In genomic region chr13:50636007-50636704, GRCh38 we compare ENCODE assay signal across 11 cellular contexts.
A peak's percentile ranks its signal among the peaks of the same experiment; 100 is the strongest.
DNase-seq lines count a peak whose midpoint lies in the region; ATAC-seq and TF ChIP-seq lines count a peak whose summit lies in the region.
"Had no signal": no experiment of that assay in that cellular context is flagged by ENCODE, and none has a peak within 500 bp of the region (broad histone marks: within the 10 kb centered on the region; RNA-seq: fewer than 3 reads in every experiment).

No MANE protein-coding gene starts in this region.

- H3K9ac ChIP-seq in PC-3 (ENCODE audit: low read length) (no peak overlapping the region), colonic mucosa (ENCODE audit: low read depth in 2 of 2, low read length in 2 of 2) (no peak overlapping the region)

- no peak overlapping the region for H3K4me3 Mint-ChIP-seq in naive thymus-derived CD4-positive, alpha-beta T cell
- H3K4me3 Mint-ChIP-seq in CD8-positive, alpha-beta T cell = no peak overlapping the region

- H3K27ac Mint-ChIP-seq in naive thymus-derived CD4-positive, alpha-beta T cell = no peak overlapping the region
- no peak overlapping the region for H3K27ac Mint-ChIP-seq in CD8-positive, alpha-beta T cell

- no peaks in the 10 kb centered on the region for H3K36me3 ChIP-seq in Peyer's patch
- no peaks in the 10 kb centered on the region for H3K36me3 ChIP-seq in naive thymus-derived CD4-positive, alpha-beta T cell (ENCODE audit: control insufficient read depth in 2 of 3, insufficient read depth in 3 of 3, low read length in 3 of 3)
- H3K36me3 ChIP-seq in CD8-positive, alpha-beta T cell (ENCODE audit: insufficient read depth, low read length) = no peaks in the 10 kb centered on the region
- no peaks in the 10 kb centered on the region for H3K36me3 ChIP-seq in PC-3 (ENCODE audit: low read depth, low read length)
- H3K36me3 ChIP-seq in colonic mucosa = no peaks in the 10 kb centered on the region
- H3K36me3 ChIP-seq: uterus had no signal

- TF ChIP-seq POLR2A in Peyer's patch (IDR thresholded peaks at IDR 0.05) = no peak

- TF ChIP-seq CTCF in Peyer's patch (IDR thresholded peaks at IDR 0.05) (no peak), PC-3 (conservative IDR thresholded peaks at IDR 0.05; ENCODE audit: low read depth, low read length) (no peak), colonic mucosa (IDR thresholded peaks at IDR 0.05) (no peak)
- TF ChIP-seq CTCF in CD8-positive, alpha-beta T cell (IDR thresholded peaks at IDR 0.05) = no peak

- POLR2A ChIA-PET in naive thymus-derived CD4-positive, alpha-beta T cell (lab: Charles Lee) = no interaction called here
- POLR2A ChIA-PET in CD8-positive, alpha-beta T cell (lab: Charles Lee) = no interaction called here
- POLR2A ChIA-PET in PC-3 (lab: Charles Lee; ENCODE audit: unreplicated experiment) = no interaction called here

- H3K9me3 ChIP-seq in Peyer's patch (no peaks in the 10 kb centered on the region), PC-3 (ENCODE audit: low read length) (no peaks in the 10 kb centered on the region), colonic mucosa (no peaks in the 10 kb centered on the region)
- no peaks in the 10 kb centered on the region for H3K9me3 ChIP-seq in naive thymus-derived CD4-positive, alpha-beta T cell (ENCODE audit: control insufficient read depth in 2 of 3, low read length in 3 of 3)
- no peaks in the 10 kb centered on the region for H3K9me3 ChIP-seq in CD8-positive, alpha-beta T cell (ENCODE audit: low read length)
- H3K9me3 ChIP-seq: uterus had no signal

- no peak overlapping the region for H3K4me2 ChIP-seq in PC-3 (ENCODE audit: low read length)

- H2AFZ ChIP-seq in PC-3 (ENCODE audit: low read length) = no peak overlapping the region

- intact Hi-C loops in naive thymus-derived CD4-positive, alpha-beta T cell (cut with micrococcal nuclease) = no loop called here
- intact Hi-C loops in CD8-positive, alpha-beta T cell (cut with DNase I, micrococcal nuclease) = no loop called here
- intact Hi-C loops in PC-3 (cut with micrococcal nuclease) (no loop called here), colonic mucosa (cut with DNase I) (no loop called here)

- H3K27me3 Mint-ChIP-seq in naive thymus-derived CD4-positive, alpha-beta T cell = peaks cover 0 to 4% (median 0%) of the 10 kb centered on the region in 5 donors
- H3K27me3 Mint-ChIP-seq in CD8-positive, alpha-beta T cell (ENCODE audit: low read depth) = no peaks in the 10 kb centered on the region

- H3K4me3 ChIP-seq in Peyer's patch (no peak overlapping the region), PC-3 (ENCODE audit: low read length) (no peak overlapping the region), colonic mucosa (no peak overlapping the region)
- H3K4me3 ChIP-seq in naive thymus-derived CD4-positive, alpha-beta T cell (ENCODE audit: low read length) = no peak overlapping the region
- no peak overlapping the region for H3K4me3 ChIP-seq in CD8-positive, alpha-beta T cell (ENCODE audit: low read depth, low read length)
- H3K4me3 ChIP-seq: lung, uterus had no signal

- H3K4me1 Mint-ChIP-seq in naive thymus-derived CD4-positive, alpha-beta T cell = peaks cover 0 to 4% (median 0%) of the 10 kb centered on the region in 7 donors
- no peaks in the 10 kb centered on the region for H3K4me1 Mint-ChIP-seq in CD8-positive, alpha-beta T cell (ENCODE audit: low read depth)

- H3K79me2 ChIP-seq in PC-3 (ENCODE audit: low read length) = no peaks in the 10 kb centered on the region

- H3K4me1 ChIP-seq in Peyer's patch (no peaks in the 10 kb centered on the region), PC-3 (ENCODE audit: insufficient read depth, low read length) (no peaks in the 10 kb centered on the region), colonic mucosa (no peaks in the 10 kb centered on the region)
- H3K4me1 ChIP-seq in naive thymus-derived CD4-positive, alpha-beta T cell (ENCODE audit: control insufficient read depth in 2 of 2, insufficient read depth in 2 of 2, low read length in 2 of 2) = no peaks in the 10 kb centered on the region
- H3K4me1 ChIP-seq in CD8-positive, alpha-beta T cell (ENCODE audit: insufficient read depth, low read length) = no peaks in the 10 kb centered on the region
- H3K4me1 ChIP-seq: uterus had no signal

- no peaks in the 10 kb centered on the region for H3K27me3 ChIP-seq in Peyer's patch
- H3K27me3 ChIP-seq in naive thymus-derived CD4-positive, alpha-beta T cell (ENCODE audit: control insufficient read depth in 2 of 2, insufficient read depth in 2 of 2, low read length in 2 of 2) = no peaks in the 10 kb centered on the region
- no peaks in the 10 kb centered on the region for H3K27me3 ChIP-seq in CD8-positive, alpha-beta T cell (ENCODE audit: insufficient read depth, low read length)
- no peaks in the 10 kb centered on the region for H3K27me3 ChIP-seq in PC-3 (ENCODE audit: low read length)
- no peaks in the 10 kb centered on the region for H3K27me3 ChIP-seq in colonic mucosa
- H3K27me3 ChIP-seq: uterus had no signal

- ATAC-seq in GM18907 (IDR thresholded peaks at IDR 0.05; ENCODE audit: unreplicated experiment) (peak; percentile 77), HG02678 (IDR thresholded peaks at IDR 0.05; ENCODE audit: unreplicated experiment) (peak; percentile 78), PC-3 (no peak)
- ATAC-seq in naive thymus-derived CD4-positive, alpha-beta T cell = peak; percentile 34
- no peak for ATAC-seq in CD8-positive, alpha-beta T cell
- ATAC-seq: HCT116 had no signal

- CTCF ChIA-PET in naive thymus-derived CD4-positive, alpha-beta T cell (lab: Charles Lee) = no interaction called here
- CTCF ChIA-PET in CD8-positive, alpha-beta T cell (lab: Charles Lee) = no interaction called here
- CTCF ChIA-PET in PC-3 (lab: Charles Lee) = no interaction called here

- no peaks in the 10 kb centered on the region for H3K9me2 ChIP-seq in PC-3 (replicated peaks; ENCODE audit: low read length)

- H3F3A ChIP-seq in PC-3 (ENCODE audit: low read length, unreplicated experiment) = no peaks in the 10 kb centered on the region

- H3K27ac ChIP-seq in Peyer's patch (peak overlapping the region; percentile 10 to 47 (median 26)), PC-3 (ENCODE audit: low read length) (no peak overlapping the region), colonic mucosa (no peak overlapping the region)
- H3K27ac ChIP-seq in naive thymus-derived CD4-positive, alpha-beta T cell (ENCODE audit: low read depth, low read length) = no peak overlapping the region
- no peak overlapping the region for H3K27ac ChIP-seq in CD8-positive, alpha-beta T cell (ENCODE audit: low read depth, low read length)

- DNase-seq in Peyer's patch (no peak), PC-3 (no peak), colonic mucosa (no peak)
- no peak for DNase-seq in naive thymus-derived CD4-positive, alpha-beta T cell
- no peak for DNase-seq in CD8-positive, alpha-beta T cell
- no peak for DNase-seq in activated CD4-positive, alpha-beta T cell treated with anti-CD3 and anti-CD28 coated beads for 1 hour

- peaks cover 0 to 1% (median 0%) of the 10 kb centered on the region in 11 donors for H3K9me3 Mint-ChIP-seq in naive thymus-derived CD4-positive, alpha-beta T cell
- no peaks in the 10 kb centered on the region for H3K9me3 Mint-ChIP-seq in CD8-positive, alpha-beta T cell

- no peaks in the 10 kb centered on the region for H4K20me1 ChIP-seq in PC-3 (ENCODE audit: low read length)

- H3K36me3 Mint-ChIP-seq in naive thymus-derived CD4-positive, alpha-beta T cell = no peaks in the 10 kb centered on the region
- no peaks in the 10 kb centered on the region for H3K36me3 Mint-ChIP-seq in CD8-positive, alpha-beta T cell

- no TSS peak for BruUV-seq in PC-3 (replicated peaks; lab: Mats Ljungman, UMichigan)

Comparison
In these comparisons a context has a peak if more than half of its experiments do, and no peak if none do; other contexts are left out.
1. ATAC-seq: peak in GM18907 (single experiment), HG02678 (single experiment) and naive thymus-derived CD4-positive, alpha-beta T cell (single experiment); none in CD8-positive, alpha-beta T cell (single experiment) and PC-3 (single experiment).
2. H3K27ac ChIP-seq: peak in Peyer's patch (4 of 4); none in naive thymus-derived CD4-positive, alpha-beta T cell (single experiment), CD8-positive, alpha-beta T cell (single experiment), PC-3 (single experiment) and colonic mucosa (single experiment).